31 cellular contexts compared by ENCODE assay signal in genomic region chr18:39596891-39597290, GRCh38.
DNase-seq lines count a peak whose midpoint lies in the region; ATAC-seq and TF ChIP-seq lines count a peak whose summit lies in the region.
"Had no signal": no experiment of that assay in that cellular context is flagged by ENCODE, and none has a peak within 500 bp of the region (broad histone marks: within the 10 kb centered on the region; RNA-seq: fewer than 3 reads in every experiment).

No MANE protein-coding gene starts in this region.

- TF ChIP-seq CTCF in IMR-90 (conservative IDR thresholded peaks at IDR 0.05; ENCODE audit: low read depth, low read length), result no peak

- POLR2A ChIA-PET in IMR-90 (lab: Charles Lee; ENCODE audit: unreplicated experiment), result no interaction called here

- peak overlapping the region; percentile 59 for H2BK120ac ChIP-seq in IMR-90 (ENCODE audit: low read depth, low read length)

- H3K9me3 ChIP-seq in IMR-90 (ENCODE audit: control insufficient read depth, insufficient read depth, low read length), result no peaks in the 10 kb centered on the region
- H3K9me3 ChIP-seq: A549, HAP-1, pancreas, Peyer's patch, right atrium auricular region, testis, uterus had no signal

- H3K27me3 ChIP-seq in IMR-90 (ENCODE audit: control insufficient read depth, insufficient read depth, low read length), result no peaks in the 10 kb centered on the region
- H3K27me3 ChIP-seq: dorsolateral prefrontal cortex, pancreas, Peyer's patch, right atrium auricular region, spleen, testis, uterus had no signal

- H3K4ac ChIP-seq in IMR-90 (ENCODE audit: low read depth, low read length), result peak overlapping the region; percentile 1; the same call in 1 of the 2 replicates

- no peak overlapping the region for H3K14ac ChIP-seq in IMR-90 (replicated peaks; ENCODE audit: low read depth, low read length)

- H4K91ac ChIP-seq in IMR-90 (ENCODE audit: insufficient read depth, low read depth, low read length), result peak overlapping the region; percentile 56; the same call in 1 of the 2 replicates

- H2BK15ac ChIP-seq in IMR-90 (ENCODE audit: low read depth, low read length), result peak overlapping the region; percentile 86; the same call in 1 of the 3 replicates

- no peaks in the 10 kb centered on the region for H3K36me3 ChIP-seq in IMR-90 (ENCODE audit: control insufficient read depth, insufficient read depth, low read length)
- H3K36me3 ChIP-seq: HAP-1, pancreas, Peyer's patch, right atrium auricular region, spleen, uterus had no signal

- H4K5ac ChIP-seq in IMR-90 (ENCODE audit: low read depth, low read length), result no peak overlapping the region

- no peak overlapping the region for H3K4me3 ChIP-seq in IMR-90 (ENCODE audit: insufficient read depth, low read depth, low read length)
- H3K4me3 ChIP-seq: A549, dorsolateral prefrontal cortex, GM12878, HAP-1, pancreas, Peyer's patch, right atrium auricular region, spleen, testis, uterus had no signal

- intact Hi-C loops in IMR-90 (cut with micrococcal nuclease), result no loop called here

- no peak for TF ChIP-seq POLR2A in IMR-90 (IDR thresholded peaks at IDR 0.05; ENCODE audit: low read depth, low read length)

- H2AK5ac ChIP-seq in IMR-90 (ENCODE audit: low read depth, low read length), result peak overlapping the region; percentile 14; the same call in 1 of the 2 replicates

- no peaks in the 10 kb centered on the region for H3K79me1 ChIP-seq in IMR-90 (ENCODE audit: low read depth in 1 of 2, low read length in 2 of 2)

- no CpG with 5 or more reads among the region's 7 CpGs for WGBS in IMR-90 (ENCODE audit: extremely low coverage in 2 of 2, insufficient read length in 1 of 2), 2 experiments

- no peak overlapping the region for H3K23ac ChIP-seq in IMR-90 (ENCODE audit: low read depth, low read length)

- H2BK20ac ChIP-seq in IMR-90 (ENCODE audit: low read depth, low read length), result peak overlapping the region; percentile 72; the same call in 1 of the 2 replicates

- TF ChIP-seq RAD21 in IMR-90 (IDR thresholded peaks at IDR 0.05; ENCODE audit: low read length), result no peak

- no peaks in the 10 kb centered on the region for H3K4me1 ChIP-seq in IMR-90 (ENCODE audit: control insufficient read depth, insufficient read depth, low read length)
- H3K4me1 ChIP-seq: A549, pancreas, Peyer's patch, right atrium auricular region, spleen, testis, uterus had no signal

- no peak overlapping the region for H3K4me2 ChIP-seq in IMR-90 (ENCODE audit: low read depth, low read length)
- H3K4me2 ChIP-seq: A549 had no signal

- no peaks in the 10 kb centered on the region for H3K9me1 ChIP-seq in IMR-90 (ENCODE audit: insufficient read depth, low read length)

- H3K18ac ChIP-seq in IMR-90 (ENCODE audit: low read depth, low read length), result peak overlapping the region; percentile 11; the same call in 1 of the 2 replicates

- H3K9ac ChIP-seq in IMR-90 (ENCODE audit: low read depth, low read length), result no peak overlapping the region

- no TSS peak for BruUV-seq in IMR-90 (replicated peaks; lab: Mats Ljungman, UMichigan)

- peak overlapping the region; percentile 71 for H2BK5ac ChIP-seq in IMR-90 (ENCODE audit: low read depth, low read length, poor library complexity, severe bottlenecking)

- no peak overlapping the region for H3K56ac ChIP-seq in IMR-90 (ENCODE audit: extremely low read depth, insufficient read depth, low read length)

- dilution Hi-C loops in IMR-90 (cut with HindIII; ENCODE audit: low sequenced_read_pairs, unreplicated experiment), result no loop called here

- peak overlapping the region; percentile 8 to 73; a peak in 3 of 4 replicates for H4K8ac ChIP-seq in IMR-90 (ENCODE audit: low read depth in 2 of 2, low read length in 2 of 2)

- no peaks in the 10 kb centered on the region for H4K20me1 ChIP-seq in IMR-90 (ENCODE audit: insufficient read depth, low read length)

- H2AK9ac ChIP-seq in IMR-90 (replicated peaks; ENCODE audit: low read depth, low read length, poor library complexity), result no peak overlapping the region

- no peak for ATAC-seq in IMR-90 (ENCODE audit: low read depth)
- no peak for ATAC-seq in GM21390 (IDR thresholded peaks at IDR 0.05; ENCODE audit: unreplicated experiment)
- no peak for ATAC-seq in HG03442 (IDR thresholded peaks at IDR 0.05; ENCODE audit: unreplicated experiment)
- ATAC-seq in GM19395 (IDR thresholded peaks at IDR 0.05; ENCODE audit: unreplicated experiment), result no peak
- ATAC-seq: A549, GM12878, left lobe of liver, pancreas had no signal

- H2AFZ ChIP-seq in IMR-90 (replicated peaks; ENCODE audit: low read length, poor library complexity), result no peak overlapping the region

- H3K27ac ChIP-seq in IMR-90 (ENCODE audit: insufficient read depth, low read length), result peak overlapping the region; percentile 25; the same call in 1 of the 2 replicates
- H3K27ac ChIP-seq: A549, dorsolateral prefrontal cortex, pancreas, Peyer's patch, right atrium auricular region, spleen, testis, uterus had no signal

- in situ Hi-C loops in IMR-90 (cut with MboI; ENCODE audit: low sequenced_read_pairs), result no loop called here

- peak; percentile 42 for DNase-seq in COLO829 (ENCODE audit: low spot score)
- DNase-seq in IMR-90, result no peak
- peak; percentile 24 for DNase-seq in dermis blood vessel endothelial cell
- DNase-seq in left kidney (ENCODE audit: low read depth, low spot score), result peak; percentile 71
- no peak for DNase-seq in cerebellar nuclear complex (lab: John Stamatoyannopoulos, UW)
- DNase-seq: activated CD4-positive, alpha-beta memory T cell treated with anti-CD3 and anti-CD28 coated beads for 36 hours; activated CD4-positive, alpha-beta T cell treated with anti-CD3 and anti-CD28 coated beads for 1 hour; activated CD8-positive, alpha-beta memory T cell treated with anti-CD3 and anti-CD28 coated beads, Interleukin-2, amount 50 U/mL, for 4 hours; activated naive CD4-positive, alpha-beta T cell; AML-193; CD4-positive, alpha-beta T cell; central memory CD4-positive, alpha-beta T cell; dorsolateral prefrontal cortex; NCI-H1092 treated with DMSO at 0.1 percent for 48 hours; NCI-H187; NCI-H446 treated with DMSO at 0.1 percent for 48 hours; pancreas; SHP77; spleen; stimulated activated CD4-positive, alpha-beta T cell treated with anti-CD3 and anti-CD28 coated beads, Interleukin-2, amount 100 ng/mL, for 24 hours; testis; uterus had no signal

- CTCF ChIA-PET in IMR-90 (lab: Yijun Ruan, JAX), result no interaction called here

TF ChIP-seq in IMR-90, 13 proteins besides CTCF, POLR2A, EP300 and RAD21:
- TF ChIP-seq BHLHE40 (IDR thresholded peaks at IDR 0.05; ENCODE audit: low read depth, low read length) (no peak), SMC3 (IDR thresholded peaks at IDR 0.05; ENCODE audit: low read depth, low read length) (no peak), RCOR1 (IDR thresholded peaks at IDR 0.05; ENCODE audit: insufficient replicate concordance, low read length) (no peak), MAFK (IDR thresholded peaks at IDR 0.05; ENCODE audit: low read depth, low read length) (no peak), NFE2L2 (IDR thresholded peaks at IDR 0.05; ENCODE audit: low read depth, low read length) (no peak), MXI1 (IDR thresholded peaks at IDR 0.05; ENCODE audit: borderline replicate concordance, low read depth, low read length) (no peak), USF2 (IDR thresholded peaks at IDR 0.05; ENCODE audit: low read depth, low read length) (no peak), RFX5 (IDR thresholded peaks at IDR 0.05; ENCODE audit: low read depth, low read length) (no peak), CEBPB (IDR thresholded peaks at IDR 0.05; ENCODE audit: low read depth, low read length) (no peak), MAZ (IDR thresholded peaks at IDR 0.05; ENCODE audit: borderline replicate concordance, low read depth, low read length) (no peak), CHD1 (IDR thresholded peaks at IDR 0.05; ENCODE audit: low read depth, low read length) (no peak), ELK1 (IDR thresholded peaks at IDR 0.05; ENCODE audit: borderline replicate concordance, low read depth, low read length) (no peak), FOS (IDR thresholded peaks at IDR 0.05; ENCODE audit: low read depth, low read length) (no peak)

Comparison
In these comparisons a context has a peak if more than half of its experiments do, and no peak if none do; other contexts are left out.
1. DNase-seq: peak in COLO829 (single experiment), dermis blood vessel endothelial cell (single experiment) and left kidney (single experiment); none in IMR-90 (single experiment) and cerebellar nuclear complex (0 of 2).